In the genomic region with DNA sequence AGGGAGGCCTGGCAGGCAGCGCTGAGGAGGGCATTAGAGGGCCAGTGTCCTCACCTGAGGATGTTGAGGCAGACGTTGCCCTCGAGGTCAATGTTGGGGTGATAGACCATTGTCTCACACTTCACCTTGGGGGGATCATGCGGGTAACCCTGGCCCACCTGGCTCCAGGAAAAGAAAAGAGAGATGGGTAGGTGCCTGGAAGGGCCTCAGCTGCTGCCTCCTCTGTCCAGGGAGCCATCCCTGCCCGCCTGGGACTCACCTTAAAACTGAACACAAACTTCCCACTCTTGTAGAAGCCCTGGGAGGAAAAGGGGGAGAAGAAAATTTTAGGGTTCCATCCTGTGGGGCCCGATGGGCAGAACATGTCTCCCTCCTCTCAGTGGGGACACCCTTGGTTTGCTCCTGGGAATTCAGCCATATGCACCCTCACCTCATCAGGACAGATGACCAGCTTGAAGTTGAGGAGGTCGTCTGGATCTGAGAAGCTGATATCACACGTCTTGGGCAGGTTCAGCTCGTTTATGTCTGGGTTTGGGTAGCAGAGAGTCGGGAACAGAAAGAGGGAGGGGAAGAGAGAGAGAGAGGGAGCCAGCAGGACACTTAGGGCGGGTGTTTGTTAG, we compare ENCODE assay signal across 8 cellular contexts. TPM values are rescaled to one million over a fixed set of nuclear protein-coding genes. Genes with fewer than 3 reads are reported as not detected.
DNase-seq lines count a peak whose midpoint lies in the region; ATAC-seq, FAIRE-seq and TF ChIP-seq lines count a peak whose summit lies in the region.

No MANE protein-coding gene starts in this region.

- FAIRE-seq in keratinocyte (lab: Jason Lieb, UNC): no peak

- peak overlapping the region; percentile 92 for H3K4me3 Mint-ChIP-seq in activated CD4-positive, alpha-beta T cell treated with anti-CD3 and anti-CD28 coated beads for 36 hours
- H3K4me3 Mint-ChIP-seq in activated T-helper 2 cell treated with anti-CD3 and anti-CD28 coated beads, Interferon-gamma antibody, Interleukin-2, Interleukin-4, amounts not matched to agents 10 μg/mL and 5 μg/mL and 100 μg/mL, durations not matched to agents 14 hours and 24 hours and 36 hours (ENCODE audit: low read depth): peak overlapping the region; percentile 94

- POLR2A ChIA-PET in activated CD4-positive, alpha-beta T cell treated with anti-CD3 and anti-CD28 coated beads for 36 hours (lab: Charles Lee): no interaction called here

- peaks cover 18 to 20% of the 10 kb centered on the region in 2 experiments for H3K36me3 ChIP-seq in keratinocyte (ENCODE audit: control insufficient read depth in 2 of 2, extremely low read depth in 1 of 2, insufficient read depth in 2 of 2, low read length in 2 of 2)

- H3K27ac ChIP-seq in keratinocyte (ENCODE audit: control insufficient read depth, insufficient read depth, low read length) (peak overlapping the region; percentile 86), substantia nigra (ENCODE audit: low read depth, low read length, poor library complexity, severe bottlenecking) (peak overlapping the region; percentile 100)

- no peaks in the 10 kb centered on the region for H3K27me3 Mint-ChIP-seq in activated CD4-positive, alpha-beta T cell treated with anti-CD3 and anti-CD28 coated beads for 36 hours
- H3K27me3 Mint-ChIP-seq in activated T-helper 2 cell treated with anti-CD3 and anti-CD28 coated beads, Interferon-gamma antibody, Interleukin-2, Interleukin-4, amounts not matched to agents 10 μg/mL and 5 μg/mL and 100 μg/mL, durations not matched to agents 14 hours and 24 hours and 36 hours (ENCODE audit: low read depth): no peaks in the 10 kb centered on the region

- peak overlapping the region; percentile 93 to 98 (median 95) for H3K4me3 ChIP-seq in keratinocyte (ENCODE audit: control insufficient read depth in 2 of 3, extremely low read depth in 1 of 3, insufficient read depth in 2 of 3, low read depth in 1 of 3, low read length in 3 of 3)

- no peaks in the 10 kb centered on the region for H3K9me3 Mint-ChIP-seq in activated CD4-positive, alpha-beta T cell treated with anti-CD3 and anti-CD28 coated beads for 36 hours (ENCODE audit: low read depth)
- no peaks in the 10 kb centered on the region for H3K9me3 Mint-ChIP-seq in activated T-helper 2 cell treated with anti-CD3 and anti-CD28 coated beads, Interferon-gamma antibody, Interleukin-2, Interleukin-4, amounts not matched to agents 10 μg/mL and 5 μg/mL and 100 μg/mL, durations not matched to agents 14 hours and 24 hours and 36 hours

- no peak overlapping the region for H2AFZ ChIP-seq in keratinocyte (ENCODE audit: control insufficient read depth, low read length)

- CTCF ChIA-PET in activated CD4-positive, alpha-beta T cell treated with anti-CD3 and anti-CD28 coated beads for 36 hours (lab: Charles Lee): interaction anchor here (0.5 to 0.6 kb wide), 2 partner anchors 12 to 252 kb away, joined by 3 read pairs; no protein-coding TSS in a partner anchor

- H3K9me1 ChIP-seq in keratinocyte (ENCODE audit: control insufficient read depth, extremely low read depth, insufficient read depth, low read length): no peaks in the 10 kb centered on the region

- peaks cover 59% of the 10 kb centered on the region for H3K36me3 Mint-ChIP-seq in activated CD4-positive, alpha-beta T cell treated with anti-CD3 and anti-CD28 coated beads for 36 hours (ENCODE audit: low read depth)
- peaks cover 65% of the 10 kb centered on the region for H3K36me3 Mint-ChIP-seq in activated T-helper 2 cell treated with anti-CD3 and anti-CD28 coated beads, Interferon-gamma antibody, Interleukin-2, Interleukin-4, amounts not matched to agents 10 μg/mL and 5 μg/mL and 100 μg/mL, durations not matched to agents 14 hours and 24 hours and 36 hours (ENCODE audit: low read depth)

- peak overlapping the region; percentile 95 for H3K4me2 ChIP-seq in keratinocyte (ENCODE audit: control insufficient read depth, extremely low read depth, insufficient read depth, low read depth, low read length)

- no peak for ATAC-seq in activated CD4-positive, alpha-beta T cell treated with anti-CD3 and anti-CD28 coated beads for 36 hours
- ATAC-seq in GM18520 (IDR thresholded peaks at IDR 0.05; ENCODE audit: unreplicated experiment): no peak

- no peak for DNase-seq in activated CD4-positive, alpha-beta T cell treated with anti-CD3 and anti-CD28 coated beads for 36 hours
- no peak for DNase-seq in activated CD4-positive, alpha-beta T cell treated with anti-CD3 and anti-CD28 coated beads for 48 hours
- DNase-seq in activated T-helper 2 cell treated with anti-CD3 and anti-CD28 coated beads, Interferon-gamma antibody, Interleukin-2, Interleukin-4, amounts not matched to agents 10 μg/mL and 5 μg/mL and 100 μg/mL, durations not matched to agents 14 hours and 24 hours and 36 hours (ENCODE audit: low spot score): no peak
- DNase-seq in keratinocyte (ENCODE audit: low read depth, low spot score) (no peak), substantia nigra (lab: John Stamatoyannopoulos, UW) (no peak), AML-193 (lab: John Stamatoyannopoulos, UW) (no peak), NCI-H1694 treated with DMSO at 0.1 percent for 48 hours (lab: John Stamatoyannopoulos, UW) (no peak)

- TF ChIP-seq CTCF in keratinocyte (optimal IDR thresholded peaks at IDR 0.05 in 1 of 3, IDR thresholded peaks at IDR 0.05 in 1 of 3, conservative IDR thresholded peaks at IDR 0.05 in 1 of 3; ENCODE audit: extremely low read depth in 1 of 3, insufficient read depth in 2 of 3, low read length in 3 of 3): no peak

- H3K4me1 Mint-ChIP-seq in activated CD4-positive, alpha-beta T cell treated with anti-CD3 and anti-CD28 coated beads for 36 hours: peaks cover 58% of the 10 kb centered on the region
- peaks cover 44% of the 10 kb centered on the region for H3K4me1 Mint-ChIP-seq in activated T-helper 2 cell treated with anti-CD3 and anti-CD28 coated beads, Interferon-gamma antibody, Interleukin-2, Interleukin-4, amounts not matched to agents 10 μg/mL and 5 μg/mL and 100 μg/mL, durations not matched to agents 14 hours and 24 hours and 36 hours (ENCODE audit: low read depth)

- intact Hi-C loops in activated CD4-positive, alpha-beta T cell treated with anti-CD3 and anti-CD28 coated beads for 36 hours (cut with DNase I, micrococcal nuclease): no loop called here
- intact Hi-C loops in activated T-helper 2 cell treated with anti-CD3 and anti-CD28 coated beads, Interferon-gamma antibody, Interleukin-2, Interleukin-4, amounts not matched to agents 10 μg/mL and 5 μg/mL and 100 μg/mL, durations not matched to agents 14 hours and 24 hours and 36 hours (cut with micrococcal nuclease): no loop called here

- no peaks in the 10 kb centered on the region for H4K20me1 ChIP-seq in keratinocyte (ENCODE audit: control insufficient read depth, extremely low read depth, insufficient read depth, low read length)

- H3K27ac Mint-ChIP-seq in activated CD4-positive, alpha-beta T cell treated with anti-CD3 and anti-CD28 coated beads for 36 hours: peak overlapping the region; percentile 88
- peak overlapping the region; percentile 96 for H3K27ac Mint-ChIP-seq in activated T-helper 2 cell treated with anti-CD3 and anti-CD28 coated beads, Interferon-gamma antibody, Interleukin-2, Interleukin-4, amounts not matched to agents 10 μg/mL and 5 μg/mL and 100 μg/mL, durations not matched to agents 14 hours and 24 hours and 36 hours

- H3K79me2 ChIP-seq in keratinocyte (ENCODE audit: control insufficient read depth, insufficient read depth, low read length): peaks cover 42% of the 10 kb centered on the region

- dilution Hi-C loops in keratinocyte (cut with MboI; ENCODE audit: extremely low pct_ligation_motif_present, low sequenced_read_pairs): no loop called here

- no peaks in the 10 kb centered on the region for H3K27me3 ChIP-seq in keratinocyte (ENCODE audit: control insufficient read depth, extremely low read depth, insufficient read depth, low read length)

- H3K4me1 ChIP-seq in keratinocyte (ENCODE audit: control insufficient read depth, extremely low read depth, insufficient read depth, low read length): peaks cover 35% of the 10 kb centered on the region

- H3K9me3 ChIP-seq in keratinocyte (ENCODE audit: control insufficient read depth, low read depth, low read length): no peaks in the 10 kb centered on the region

- peak overlapping the region; percentile 98 for H3K9ac ChIP-seq in keratinocyte (ENCODE audit: control insufficient read depth, extremely low read depth, insufficient read depth, low read length)

RNA-seq across cellular contexts. Expression of gene UBE2M, which starts 1.7 kb away (rescaled TPM):
- total RNA-seq in activated CD4-positive, alpha-beta T cell treated with anti-CD3 and anti-CD28 coated beads for 36 hours: 100 to 1,000 TPM; 115 to 138 TPM
- 133 and 142 TPM in 2 replicates for total RNA-seq in activated T-helper 2 cell treated with anti-CD3 and anti-CD28 coated beads, Interferon-gamma antibody, Interleukin-2, Interleukin-4, amounts not matched to agents 10 μg/mL and 5 μg/mL and 100 μg/mL, durations not matched to agents 14 hours and 24 hours and 36 hours
- polyA plus RNA-seq in keratinocyte: 55.9 to 104 TPM (median 82.6 TPM) in 3 replicates
- polyA plus RNA-seq in keratinocyte (2011; ENCODE audit: low read depth): 41.2 TPM
- 62.9 and 69.2 TPM in 2 replicates for polyA plus RNA-seq in keratinocyte (2011; cell fraction: cytosol; rRNA removed)
- polyA plus RNA-seq in keratinocyte (2011; cell fraction: nucleus; rRNA removed): 50.4 and 56.5 TPM in 2 replicates
- polyA plus RNA-seq in keratinocyte (2012; ENCODE audit: low replicate concordance): 60.7 and 88.1 TPM in 2 replicates
- polyA minus RNA-seq in keratinocyte: 50.9 to 113 TPM (median 64.6 TPM) in 3 replicates
- 68.3 TPM for polyA minus RNA-seq in keratinocyte (2011; cell fraction: cytosol; rRNA and poly(A)+ RNA removed)
- 13.5 and 18.7 TPM in 2 replicates for polyA minus RNA-seq in keratinocyte (2011; cell fraction: nucleus; rRNA and poly(A)+ RNA removed)

RNA-seq across cellular contexts. Expression of gene CHMP2A, which starts 1.8 kb away (rescaled TPM):
- total RNA-seq in activated CD4-positive, alpha-beta T cell treated with anti-CD3 and anti-CD28 coated beads for 36 hours: 100 to 1,000 TPM; 101 to 107 TPM
- 102 and 105 TPM in 2 replicates for total RNA-seq in activated T-helper 2 cell treated with anti-CD3 and anti-CD28 coated beads, Interferon-gamma antibody, Interleukin-2, Interleukin-4, amounts not matched to agents 10 μg/mL and 5 μg/mL and 100 μg/mL, durations not matched to agents 14 hours and 24 hours and 36 hours
- 105 to 167 TPM (median 115 TPM) in 3 replicates for polyA plus RNA-seq in keratinocyte
- 197 TPM for polyA plus RNA-seq in keratinocyte (2011; ENCODE audit: low read depth)
- polyA plus RNA-seq in keratinocyte (2011; cell fraction: cytosol; rRNA removed): 142 and 203 TPM in 2 replicates
- 87.9 and 91.0 TPM in 2 replicates for polyA plus RNA-seq in keratinocyte (2011; cell fraction: nucleus; rRNA removed)
- polyA plus RNA-seq in keratinocyte (2012; ENCODE audit: low replicate concordance): 150 and 159 TPM in 2 replicates
- 73.6 to 125 TPM (median 114 TPM) in 3 replicates for polyA minus RNA-seq in keratinocyte
- 121 TPM for polyA minus RNA-seq in keratinocyte (2011; cell fraction: cytosol; rRNA and poly(A)+ RNA removed)
- polyA minus RNA-seq in keratinocyte (2011; cell fraction: nucleus; rRNA and poly(A)+ RNA removed): 22.2 and 26.5 TPM in 2 replicates

RNA-seq across cellular contexts. Expression of gene TRIM28, which starts 12.9 kb away (rescaled TPM):
- total RNA-seq in activated CD4-positive, alpha-beta T cell treated with anti-CD3 and anti-CD28 coated beads for 36 hours: 100 to 1,000 TPM; 481 to 758 TPM
- 658 and 662 TPM in 2 replicates for total RNA-seq in activated T-helper 2 cell treated with anti-CD3 and anti-CD28 coated beads, Interferon-gamma antibody, Interleukin-2, Interleukin-4, amounts not matched to agents 10 μg/mL and 5 μg/mL and 100 μg/mL, durations not matched to agents 14 hours and 24 hours and 36 hours
- polyA plus RNA-seq in keratinocyte: 290 to 316 TPM (median 298 TPM) in 3 replicates
- 166 TPM for polyA plus RNA-seq in keratinocyte (2011; ENCODE audit: low read depth)
- polyA plus RNA-seq in keratinocyte (2011; cell fraction: cytosol; rRNA removed): 199 and 380 TPM in 2 replicates
- 344 and 506 TPM in 2 replicates for polyA plus RNA-seq in keratinocyte (2011; cell fraction: nucleus; rRNA removed)
- polyA plus RNA-seq in keratinocyte (2012; ENCODE audit: low replicate concordance): 355 and 492 TPM in 2 replicates
- 1,017 to 2,182 TPM (median 1,062 TPM) in 3 replicates for polyA minus RNA-seq in keratinocyte
- 738 TPM for polyA minus RNA-seq in keratinocyte (2011; cell fraction: cytosol; rRNA and poly(A)+ RNA removed)
- polyA minus RNA-seq in keratinocyte (2011; cell fraction: nucleus; rRNA and poly(A)+ RNA removed): 573 and 589 TPM in 2 replicates

RNA-seq across cellular contexts. Expression of gene MZF1, which starts 16.4 kb away (rescaled TPM):
- 10 to 100 TPM; 14.3 to 15.0 TPM for total RNA-seq in activated CD4-positive, alpha-beta T cell treated with anti-CD3 and anti-CD28 coated beads for 36 hours
- 18.8 and 19.0 TPM in 2 replicates for total RNA-seq in activated T-helper 2 cell treated with anti-CD3 and anti-CD28 coated beads, Interferon-gamma antibody, Interleukin-2, Interleukin-4, amounts not matched to agents 10 μg/mL and 5 μg/mL and 100 μg/mL, durations not matched to agents 14 hours and 24 hours and 36 hours
- polyA plus RNA-seq in keratinocyte: 5.0 to 14.5 TPM (median 7.4 TPM) in 3 replicates
- polyA plus RNA-seq in keratinocyte (2011; ENCODE audit: low read depth): 1.5 TPM
- polyA plus RNA-seq in keratinocyte (2011; cell fraction: cytosol; rRNA removed): 2.1 and 4.2 TPM in 2 replicates
- 59.0 and 71.2 TPM in 2 replicates for polyA plus RNA-seq in keratinocyte (2011; cell fraction: nucleus; rRNA removed)
- 5.5 and 12.6 TPM in 2 replicates for polyA plus RNA-seq in keratinocyte (2012; ENCODE audit: low replicate concordance)
- polyA minus RNA-seq in keratinocyte: 9.5 to 12.9 TPM (median 11.0 TPM) in 3 replicates
- polyA minus RNA-seq in keratinocyte (2011; cell fraction: cytosol; rRNA and poly(A)+ RNA removed): 9.2 TPM
- polyA minus RNA-seq in keratinocyte (2011; cell fraction: nucleus; rRNA and poly(A)+ RNA removed): 16.9 and 18.7 TPM in 2 replicates

RNA-seq across cellular contexts. Expression of gene ZBTB45, which starts 37.1 kb away (rescaled TPM):
- total RNA-seq in activated CD4-positive, alpha-beta T cell treated with anti-CD3 and anti-CD28 coated beads for 36 hours: 10 to 100 TPM; 10.1 to 11.1 TPM
- 16.6 and 17.7 TPM in 2 replicates for total RNA-seq in activated T-helper 2 cell treated with anti-CD3 and anti-CD28 coated beads, Interferon-gamma antibody, Interleukin-2, Interleukin-4, amounts not matched to agents 10 μg/mL and 5 μg/mL and 100 μg/mL, durations not matched to agents 14 hours and 24 hours and 36 hours
- polyA plus RNA-seq in keratinocyte: 3.1 to 8.2 TPM (median 4.6 TPM) in 3 replicates
- 2.3 TPM for polyA plus RNA-seq in keratinocyte (2011; ENCODE audit: low read depth)
- polyA plus RNA-seq in keratinocyte (2011; cell fraction: cytosol; rRNA removed): 2.9 and 8.6 TPM in 2 replicates
- 8.5 and 12.5 TPM in 2 replicates for polyA plus RNA-seq in keratinocyte (2011; cell fraction: nucleus; rRNA removed)
- 7.5 and 14.9 TPM in 2 replicates for polyA plus RNA-seq in keratinocyte (2012; ENCODE audit: low replicate concordance)
- 2.6 to 12.6 TPM (median 3.4 TPM) in 3 replicates for polyA minus RNA-seq in keratinocyte
- polyA minus RNA-seq in keratinocyte (2011; cell fraction: cytosol; rRNA and poly(A)+ RNA removed): 15.7 TPM
- 9.2 and 10.1 TPM in 2 replicates for polyA minus RNA-seq in keratinocyte (2011; cell fraction: nucleus; rRNA and poly(A)+ RNA removed)
